9 cellular contexts compared by ENCODE assay signal in genomic region chrX:100649550-100650356, GRCh38. TPM values are rescaled to one million over a fixed set of nuclear protein-coding genes. Genes with fewer than 3 reads are reported as not detected.
A peak's percentile ranks its signal among the peaks of the same experiment; 100 is the strongest.
DNase-seq lines count a peak whose midpoint lies in the region; ATAC-seq and TF ChIP-seq lines count a peak whose summit lies in the region.
"Had no signal": no experiment of that assay in that cellular context is flagged by ENCODE, and none has a peak within 500 bp of the region (broad histone marks: within the 10 kb centered on the region; RNA-seq: fewer than 3 reads in every experiment).

No MANE protein-coding gene starts in this region.

- DNase-seq in Daoy (ENCODE audit: low read depth) (peak; percentile 73), SK-N-MC (ENCODE audit: low read depth, low spot score) (peak; percentile 66), progenitor cell of endocrine pancreas (ENCODE audit: low spot score, unreplicated experiment) (no peak), DMS153 treated with DMSO at 0.1 percent for 48 hours (lab: John Stamatoyannopoulos, UW; ENCODE audit: unreplicated experiment) (no peak)
- no peak for DNase-seq in activated T-cell treated with anti-CD3 and anti-CD28 coated beads, Interleukin-2, amount 50 U/mL, for 4 hours
- no peak for DNase-seq in activated T-cell treated with anti-CD3 and anti-CD28 coated beads, Interleukin-2, amount 50 U/mL, for 48 hours

- TF ChIP-seq CTCF in gastroesophageal sphincter (IDR thresholded peaks at IDR 0.05) (no peak), progenitor cell of endocrine pancreas (IDR thresholded peaks at IDR 0.05; ENCODE audit: unreplicated experiment) (no peak)

- H3K4me1 Mint-ChIP-seq in progenitor cell of endocrine pancreas (ENCODE audit: low read depth), result peaks cover 23% of the 10 kb centered on the region
- H3K4me1 Mint-ChIP-seq in activated T-cell treated with anti-CD3 and anti-CD28 coated beads, Interleukin-2, amount 50 U/mL, for 4 hours (ENCODE audit: low read depth), result no peaks in the 10 kb centered on the region

- H3K9me3 ChIP-seq in SK-N-MC (ENCODE audit: low read depth, low read length) (no peaks in the 10 kb centered on the region), gastroesophageal sphincter (no peaks in the 10 kb centered on the region)

- H3K36me3 ChIP-seq in SK-N-MC (ENCODE audit: insufficient read depth, low read length) (no peaks in the 10 kb centered on the region), gastroesophageal sphincter (no peaks in the 10 kb centered on the region)

- WGBS in gastroesophageal sphincter (ENCODE audit: low coverage in 1 of 2), 2 donors, result 40 to 65% methylated on average over 4 to 6 of the region's 12 CpGs

- peaks cover 29% of the 10 kb centered on the region for H3K9me3 Mint-ChIP-seq in progenitor cell of endocrine pancreas (ENCODE audit: low read depth)
- H3K9me3 Mint-ChIP-seq in activated T-cell treated with anti-CD3 and anti-CD28 coated beads, Interleukin-2, amount 50 U/mL, for 4 hours, result no peaks in the 10 kb centered on the region

- H3K27ac ChIP-seq in SK-N-MC (peak overlapping the region; percentile 85), gastroesophageal sphincter (peak overlapping the region; percentile 59 to 84 (median 72))

- H3K4me1 ChIP-seq in gastroesophageal sphincter, result peaks cover 0 to 5% (median 0%) of the 10 kb centered on the region in 3 donors

- peaks cover 2% of the 10 kb centered on the region for H3K36me3 Mint-ChIP-seq in progenitor cell of endocrine pancreas (ENCODE audit: insufficient read depth)
- H3K36me3 Mint-ChIP-seq in activated T-cell treated with anti-CD3 and anti-CD28 coated beads, Interleukin-2, amount 50 U/mL, for 4 hours (ENCODE audit: insufficient read depth), result no peaks in the 10 kb centered on the region
- H3K36me3 Mint-ChIP-seq: IgD-negative memory B cell had no signal

- no peak overlapping the region for H3K4me3 Mint-ChIP-seq in progenitor cell of endocrine pancreas (ENCODE audit: low read depth)
- H3K4me3 Mint-ChIP-seq in activated T-cell treated with anti-CD3 and anti-CD28 coated beads, Interleukin-2, amount 50 U/mL, for 4 hours, result no peak overlapping the region
- H3K4me3 Mint-ChIP-seq: IgD-negative memory B cell had no signal

- H3K9ac ChIP-seq in SK-N-MC (ENCODE audit: insufficient read length), result no peak overlapping the region

- no peaks in the 10 kb centered on the region for H3K27me3 ChIP-seq in gastroesophageal sphincter

- peak in 1 of 2 donors; percentile 13 for TF ChIP-seq POLR2A in gastroesophageal sphincter (IDR thresholded peaks at IDR 0.05)

- TF ChIP-seq EP300 in gastroesophageal sphincter (IDR thresholded peaks at IDR 0.05), result no peak

- ATAC-seq in gastroesophageal sphincter, result peak; percentile 91
- no peak for ATAC-seq in GM21367 (IDR thresholded peaks at IDR 0.05; ENCODE audit: unreplicated experiment)
- no peak for ATAC-seq in activated T-cell treated with anti-CD3 and anti-CD28 coated beads, Interleukin-2, amount 50 U/mL, for 4 hours

- H3K27ac Mint-ChIP-seq in progenitor cell of endocrine pancreas, result peak overlapping the region; percentile 44
- H3K27ac Mint-ChIP-seq: IgD-negative memory B cell had no signal

- H3K4me3 ChIP-seq in SK-N-MC (peak overlapping the region; percentile 16), gastroesophageal sphincter (no peak overlapping the region)

- no peaks in the 10 kb centered on the region for H3K27me3 Mint-ChIP-seq in progenitor cell of endocrine pancreas
- peaks cover 5% of the 10 kb centered on the region for H3K27me3 Mint-ChIP-seq in activated T-cell treated with anti-CD3 and anti-CD28 coated beads, Interleukin-2, amount 50 U/mL, for 4 hours (ENCODE audit: low read depth)

RNA-seq across cellular contexts. Expression of gene SRPX2, which starts 5.8 kb away (rescaled TPM):
- 21.7 and 30.6 TPM in 2 replicates for total RNA-seq in Daoy (2014; rRNA removed; shearing (Covaris generic))
- 10 to 100 TPM; 24.7 to 52.1 (median 39.7) TPM for total RNA-seq in gastroesophageal sphincter
- total RNA-seq in progenitor cell of endocrine pancreas, result 0.24 and 0.38 TPM in 2 replicates
- not detected for total RNA-seq in activated T-cell treated with anti-CD3 and anti-CD28 coated beads, Interleukin-2, amount 50 U/mL, for 4 hours

RNA-seq across cellular contexts. Expression of gene TSPAN6, which starts 13.1 kb away (rescaled TPM):
- 36.3 and 39.1 TPM in 2 replicates for total RNA-seq in Daoy (2014; rRNA removed; shearing (Covaris generic))
- 10 to 100 TPM in 2 of 4 donors, 1 to 10 TPM in 2; 6.4 to 16.2 (median 8.5) TPM for total RNA-seq in gastroesophageal sphincter
- 167 TPM in 2 replicates for total RNA-seq in progenitor cell of endocrine pancreas
- total RNA-seq in activated T-cell treated with anti-CD3 and anti-CD28 coated beads, Interleukin-2, amount 50 U/mL, for 4 hours, result 1 to 10 TPM; 1.7 to 2.2 (median 2.0) TPM

Comparison
In these comparisons a context has a peak if more than half of its experiments do, and no peak if none do; other contexts are left out.
1. DNase-seq: peak in Daoy (single experiment) and SK-N-MC (single experiment); none in progenitor cell of endocrine pancreas (single experiment), activated T-cell treated with anti-CD3 and anti-CD28 coated beads, Interleukin-2, amount 50 U/mL, for 4 hours (single experiment), activated T-cell treated with anti-CD3 and anti-CD28 coated beads, Interleukin-2, amount 50 U/mL, for 48 hours (0 of 2) and DMS153 treated with DMSO at 0.1 percent for 48 hours (single experiment).
2. RNA of gene SRPX2, which starts 5.8 kb away (total RNA-seq): 24.7 to 52.1 TPM in gastroesophageal sphincter and 21.7 to 30.6 TPM in Daoy; 0.24 to 0.38 TPM in progenitor cell of endocrine pancreas and not detected in activated T-cell treated with anti-CD3 and anti-CD28 coated beads, Interleukin-2, amount 50 U/mL, for 4 hours; every median in the first group is over 10 times any median in the second.